ENCODE assay signal across 1 cellular context in the genomic region with DNA sequence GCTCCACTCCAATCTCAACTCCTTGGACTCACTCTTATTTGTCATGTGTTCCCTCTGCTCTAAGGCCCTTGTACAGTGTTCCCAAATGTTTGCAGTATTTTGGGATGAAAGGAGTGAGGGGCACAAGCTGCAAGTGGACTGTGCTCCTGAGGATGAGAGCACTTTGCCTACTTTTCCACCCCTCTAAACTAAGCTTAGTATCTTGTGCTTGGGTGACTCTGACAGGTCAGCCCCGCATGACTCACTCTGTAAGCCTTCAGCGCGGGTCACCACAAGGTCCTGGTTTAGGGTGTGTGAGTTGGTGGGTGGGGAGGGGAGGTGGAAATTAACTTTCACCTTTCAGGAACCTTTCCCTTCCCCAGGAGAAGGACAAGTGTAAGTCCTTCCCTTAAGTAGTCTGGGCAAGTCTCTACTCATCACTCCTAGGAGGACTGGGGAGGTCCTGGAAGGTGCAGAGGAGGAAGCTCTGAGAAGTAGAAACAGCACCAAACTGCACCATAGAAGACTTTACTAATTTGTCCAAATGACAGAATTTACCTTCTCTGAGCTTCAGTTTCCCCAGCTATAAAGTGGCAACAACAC.
TF ChIP-seq lines count a peak whose summit lies in the region.

No MANE protein-coding gene starts in this region.

TF ChIP-seq in K562, 482 proteins besides CTCF, POLR2A, EP300 and RAD21 (continued from another document and continues in another):
- no peak for TF ChIP-seq ZNF174 (CRISPR knock-in tag; IDR thresholded peaks at IDR 0.05)
- TF ChIP-seq KAT7 (CRISPR knock-in tag; IDR thresholded peaks at IDR 0.05; ENCODE audit: borderline replicate concordance), result no peak
- TF ChIP-seq CXXC5 (CRISPR knock-in tag; IDR thresholded peaks at IDR 0.05), result peak; percentile 27
- no peak for TF ChIP-seq MCM2 (IDR thresholded peaks at IDR 0.05; ENCODE audit: low read depth)
- no peak for TF ChIP-seq MLX (CRISPR knock-in tag; conservative IDR thresholded peaks at IDR 0.05)
- TF ChIP-seq ZEB2 (IDR thresholded peaks at IDR 0.05), result peak; percentile 34; the same call in 1 of the 2 replicates
- TF ChIP-seq, protein P1, sequence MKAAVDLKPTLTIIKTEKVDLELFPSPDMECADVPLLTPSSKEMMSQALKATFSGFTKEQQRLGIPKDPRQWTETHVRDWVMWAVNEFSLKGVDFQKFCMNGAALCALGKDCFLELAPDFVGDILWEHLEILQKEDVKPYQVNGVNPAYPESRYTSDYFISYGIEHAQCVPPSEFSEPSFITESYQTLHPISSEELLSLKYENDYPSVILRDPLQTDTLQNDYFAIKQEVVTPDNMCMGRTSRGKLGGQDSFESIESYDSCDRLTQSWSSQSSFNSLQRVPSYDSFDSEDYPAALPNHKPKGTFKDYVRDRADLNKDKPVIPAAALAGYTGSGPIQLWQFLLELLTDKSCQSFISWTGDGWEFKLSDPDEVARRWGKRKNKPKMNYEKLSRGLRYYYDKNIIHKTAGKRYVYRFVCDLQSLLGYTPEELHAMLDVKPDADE (conservative IDR thresholded peaks at IDR 0.05; ENCODE audit: control insufficient read depth, low read depth, low read length), result no peak
- TF ChIP-seq ZNF282 (CRISPR knock-in tag; IDR thresholded peaks at IDR 0.05), result no peak
- 0 out of 2 replicates have a peak, but pooled peaks have one; percentile 64 for TF ChIP-seq RNF2 (IDR thresholded peaks at IDR 0.05)
- TF ChIP-seq, protein P2, sequence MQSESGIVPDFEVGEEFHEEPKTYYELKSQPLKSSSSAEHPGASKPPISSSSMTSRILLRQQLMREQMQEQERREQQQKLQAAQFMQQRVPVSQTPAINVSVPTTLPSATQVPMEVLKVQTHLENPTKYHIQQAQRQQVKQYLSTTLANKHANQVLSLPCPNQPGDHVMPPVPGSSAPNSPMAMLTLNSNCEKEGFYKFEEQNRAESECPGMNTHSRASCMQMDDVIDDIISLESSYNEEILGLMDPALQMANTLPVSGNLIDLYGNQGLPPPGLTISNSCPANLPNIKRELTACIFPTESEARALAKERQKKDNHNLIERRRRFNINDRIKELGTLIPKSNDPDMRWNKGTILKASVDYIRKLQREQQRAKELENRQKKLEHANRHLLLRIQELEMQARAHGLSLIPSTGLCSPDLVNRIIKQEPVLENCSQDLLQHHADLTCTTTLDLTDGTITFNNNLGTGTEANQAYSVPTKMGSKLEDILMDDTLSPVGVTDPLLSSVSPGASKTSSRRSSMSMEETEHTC (IDR thresholded peaks at IDR 0.05), result peak; percentile 79; the same call in 1 of the 2 replicates
- TF ChIP-seq HOXB6 (CRISPR knock-in tag; IDR thresholded peaks at IDR 0.05; ENCODE audit: borderline replicate concordance), result no peak
- peak; percentile 38; the same call in 1 of the 2 replicates for TF ChIP-seq NFE2 (IDR thresholded peaks at IDR 0.05; ENCODE audit: low read depth)
- TF ChIP-seq U2AF2 (optimal IDR thresholded peaks at IDR 0.05; ENCODE audit: low read depth, low read length), result no peak
- no peak for TF ChIP-seq ZNF785 (CRISPR knock-in tag; IDR thresholded peaks at IDR 0.05)
- no peak for TF ChIP-seq ZNF592 (IDR thresholded peaks at IDR 0.05)
- TF ChIP-seq U2AF1 (optimal IDR thresholded peaks at IDR 0.05; ENCODE audit: low read depth, low read length), result no peak
- TF ChIP-seq ZNF512 (tag; IDR thresholded peaks at IDR 0.05), result no peak
- TF ChIP-seq, protein P3, sequence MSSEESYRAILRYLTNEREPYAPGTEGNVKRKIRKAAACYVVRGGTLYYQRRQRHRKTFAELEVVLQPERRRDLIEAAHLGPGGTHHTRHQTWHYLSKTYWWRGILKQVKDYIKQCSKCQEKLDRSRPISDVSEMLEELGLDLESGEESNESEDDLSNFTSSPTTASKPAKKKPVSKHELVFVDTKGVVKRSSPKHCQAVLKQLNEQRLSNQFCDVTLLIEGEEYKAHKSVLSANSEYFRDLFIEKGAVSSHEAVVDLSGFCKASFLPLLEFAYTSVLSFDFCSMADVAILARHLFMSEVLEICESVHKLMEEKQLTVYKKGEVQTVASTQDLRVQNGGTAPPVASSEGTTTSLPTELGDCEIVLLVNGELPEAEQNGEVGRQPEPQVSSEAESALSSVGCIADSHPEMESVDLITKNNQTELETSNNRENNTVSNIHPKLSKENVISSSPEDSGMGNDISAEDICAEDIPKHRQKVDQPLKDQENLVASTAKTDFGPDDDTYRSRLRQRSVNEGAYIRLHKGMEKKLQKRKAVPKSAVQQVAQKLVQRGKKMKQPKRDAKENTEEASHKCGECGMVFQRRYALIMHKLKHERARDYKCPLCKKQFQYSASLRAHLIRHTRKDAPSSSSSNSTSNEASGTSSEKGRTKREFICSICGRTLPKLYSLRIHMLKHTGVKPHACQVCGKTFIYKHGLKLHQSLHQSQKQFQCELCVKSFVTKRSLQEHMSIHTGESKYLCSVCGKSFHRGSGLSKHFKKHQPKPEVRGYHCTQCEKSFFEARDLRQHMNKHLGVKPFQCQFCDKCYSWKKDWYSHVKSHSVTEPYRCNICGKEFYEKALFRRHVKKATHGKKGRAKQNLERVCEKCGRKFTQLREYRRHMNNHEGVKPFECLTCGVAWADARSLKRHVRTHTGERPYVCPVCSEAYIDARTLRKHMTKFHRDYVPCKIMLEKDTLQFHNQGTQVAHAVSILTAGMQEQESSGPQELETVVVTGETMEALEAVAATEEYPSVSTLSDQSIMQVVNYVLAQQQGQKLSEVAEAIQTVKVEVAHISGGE (CRISPR knock-in tag; IDR thresholded peaks at IDR 0.05), result peak in 1 of 3 experiments; percentile 4; a peak in 1 of 6 replicates
- TF ChIP-seq ZBTB1 (CRISPR knock-in tag; IDR thresholded peaks at IDR 0.05; ENCODE audit: borderline replicate concordance, low read depth), result no peak
- no peak for TF ChIP-seq GTF2A2 (tag; IDR thresholded peaks at IDR 0.05)
- TF ChIP-seq ZNF561 (CRISPR knock-in tag; conservative IDR thresholded peaks at IDR 0.05), result no peak
- TF ChIP-seq MYBL2 (IDR thresholded peaks at IDR 0.05; ENCODE audit: low read depth), result no peak
- no peak for TF ChIP-seq MYBL2 (CRISPR knock-in tag; IDR thresholded peaks at IDR 0.05; ENCODE audit: borderline replicate concordance)
- TF ChIP-seq ZNF551 (CRISPR knock-in tag; IDR thresholded peaks at IDR 0.05), result no peak
- TF ChIP-seq CBX3 (IDR thresholded peaks at IDR 0.05; ENCODE audit: borderline replicate concordance in 1 of 2, low read length in 2 of 2), result no peak
- TF ChIP-seq, protein P4, sequence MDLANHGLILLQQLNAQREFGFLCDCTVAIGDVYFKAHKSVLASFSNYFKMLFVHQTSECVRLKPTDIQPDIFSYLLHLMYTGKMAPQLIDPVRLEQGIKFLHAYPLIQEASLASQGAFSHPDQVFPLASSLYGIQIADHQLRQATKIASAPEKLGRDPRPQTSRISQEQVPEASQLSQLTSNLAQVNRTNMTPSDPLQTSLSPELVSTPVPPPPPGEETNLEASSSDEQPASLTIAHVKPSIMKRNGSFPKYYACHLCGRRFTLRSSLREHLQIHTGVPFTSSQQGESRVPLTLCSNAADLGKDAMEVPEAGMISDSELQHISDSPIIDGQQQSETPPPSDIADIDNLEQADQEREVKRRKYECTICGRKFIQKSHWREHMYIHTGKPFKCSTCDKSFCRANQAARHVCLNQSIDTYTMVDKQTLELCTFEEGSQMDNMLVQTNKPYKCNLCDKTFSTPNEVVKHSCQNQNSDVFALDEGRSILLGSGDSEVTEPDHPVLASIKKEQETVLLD (IDR thresholded peaks at IDR 0.05), result no peak
- TF ChIP-seq ZBTB26 (CRISPR knock-in tag; IDR thresholded peaks at IDR 0.05), result 0 out of 2 replicates have a peak, but pooled peaks have one; percentile 23
- TF ChIP-seq, protein P5, sequence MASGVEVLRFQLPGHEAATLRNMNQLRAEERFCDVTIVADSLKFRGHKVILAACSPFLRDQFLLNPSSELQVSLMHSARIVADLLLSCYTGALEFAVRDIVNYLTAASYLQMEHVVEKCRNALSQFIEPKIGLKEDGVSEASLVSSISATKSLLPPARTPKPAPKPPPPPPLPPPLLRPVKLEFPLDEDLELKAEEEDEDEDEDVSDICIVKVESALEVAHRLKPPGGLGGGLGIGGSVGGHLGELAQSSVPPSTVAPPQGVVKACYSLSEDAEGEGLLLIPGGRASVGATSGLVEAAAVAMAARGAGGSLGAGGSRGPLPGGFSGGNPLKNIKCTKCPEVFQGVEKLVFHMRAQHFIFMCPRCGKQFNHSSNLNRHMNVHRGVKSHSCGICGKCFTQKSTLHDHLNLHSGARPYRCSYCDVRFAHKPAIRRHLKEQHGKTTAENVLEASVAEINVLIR (CRISPR knock-in tag; IDR thresholded peaks at IDR 0.05), result no peak
- no peak for TF ChIP-seq NELFE (IDR thresholded peaks at IDR 0.05; ENCODE audit: insufficient read depth, insufficient read length)
- TF ChIP-seq AFF4 (CRISPR knock-in tag; IDR thresholded peaks at IDR 0.05), result no peak
- no peak for TF ChIP-seq ZNF124 (CRISPR knock-in tag; IDR thresholded peaks at IDR 0.05)
- TF ChIP-seq PTRF (tag; IDR thresholded peaks at IDR 0.05), result no peak
- TF ChIP-seq TAF7 (tag; IDR thresholded peaks at IDR 0.05), result 0 out of 2 replicates have a peak, but pooled peaks have one; percentile 34
- TF ChIP-seq ZNF707 (CRISPR knock-in tag; conservative IDR thresholded peaks at IDR 0.05), result no peak
